ENCODE assay signal across 23 cellular contexts in genomic region chr11:133901999-133902398, GRCh38. TPM values are rescaled to one million over a fixed set of nuclear protein-coding genes. Genes with fewer than 3 reads are reported as not detected.
"Had no signal": no experiment of that assay in that cellular context is flagged by ENCODE, and none has a peak within 500 bp of the region (broad histone marks: within the 10 kb centered on the region; RNA-seq: fewer than 3 reads in every experiment).

No MANE protein-coding gene starts in this region.

- H3K4me3 Mint-ChIP-seq: activated B cell treated with CpG ODN at 0.5 μM for 24 hours; activated naive CD8-positive, alpha-beta T cell treated with anti-CD3 and anti-CD28 coated beads for 36 hours; activated T-helper 17 cell treated with anti-CD3 and anti-CD28 coated beads, Interleukin-2, amount 50 U/mL, for 72 hours; nephron had no signal

- DNase-seq: activated B cell treated with CpG ODN at 0.5 μM for 24 hours; activated CD4-positive, alpha-beta T cell treated with anti-CD3 and anti-CD28 coated beads, Interleukin-2, amount 50 U/mL, for 1 hour; activated naive CD4-positive, alpha-beta T cell; activated naive CD8-positive, alpha-beta T cell treated with anti-CD3 and anti-CD28 coated beads for 36 hours; activated T-cell treated with anti-CD3 and anti-CD28 coated beads for 4 hours; amniotic stem cell; foreskin fibroblast; mesendoderm; nucleus accumbens; retina; stimulated activated naive CD4-positive, alpha-beta T cell treated with Interleukin-2 at 50 U/mL for 16 hours; transverse colon had no signal

- H3K4me1 ChIP-seq: transverse colon had no signal

- ATAC-seq: activated T-helper 17 cell treated with anti-CD3 and anti-CD28 coated beads, Interleukin-2, amount 50 U/mL, for 72 hours had no signal

- H3K9me3 ChIP-seq: transverse colon had no signal

- H3K27me3 Mint-ChIP-seq: activated naive CD8-positive, alpha-beta T cell treated with anti-CD3 and anti-CD28 coated beads for 36 hours; activated T-helper 17 cell treated with anti-CD3 and anti-CD28 coated beads, Interleukin-2, amount 50 U/mL, for 72 hours had no signal

- H3K27me3 ChIP-seq: cardiac muscle cell, dorsolateral prefrontal cortex, hepatocyte, transverse colon had no signal

- H3K36me3 ChIP-seq: cardiac muscle cell, transverse colon had no signal

- H3K27ac Mint-ChIP-seq: activated B cell treated with CpG ODN at 0.5 μM for 24 hours; activated naive CD8-positive, alpha-beta T cell treated with anti-CD3 and anti-CD28 coated beads for 36 hours; activated T-helper 17 cell treated with anti-CD3 and anti-CD28 coated beads, Interleukin-2, amount 50 U/mL, for 72 hours; nephron had no signal

- H3K4me1 Mint-ChIP-seq: activated naive CD8-positive, alpha-beta T cell treated with anti-CD3 and anti-CD28 coated beads for 36 hours; nephron had no signal

- H3K4me3 ChIP-seq: cardiac muscle cell, dorsolateral prefrontal cortex, hepatocyte, transverse colon had no signal

- H3K27ac ChIP-seq: cardiac muscle cell, epithelial cell of prostate, hepatocyte, transverse colon had no signal

- H3K9me3 Mint-ChIP-seq: activated B cell treated with CpG ODN at 0.5 μM for 24 hours; activated naive CD8-positive, alpha-beta T cell treated with anti-CD3 and anti-CD28 coated beads for 36 hours; activated T-helper 17 cell treated with anti-CD3 and anti-CD28 coated beads, Interleukin-2, amount 50 U/mL, for 72 hours; nephron had no signal

RNA-seq across cellular contexts. Expression of gene IGSF9B, which starts 54.8 kb away (rescaled TPM):
- total RNA-seq: glomerular endothelial cell had no signal

RNA-seq across cellular contexts. Expression of gene SPATA19, which starts 56.7 kb away (rescaled TPM):
- total RNA-seq: activated B cell treated with CpG ODN at 0.5 μM for 24 hours; activated naive CD8-positive, alpha-beta T cell treated with anti-CD3 and anti-CD28 coated beads for 36 hours; activated T-helper 17 cell treated with anti-CD3 and anti-CD28 coated beads, Interleukin-2, amount 50 U/mL, for 72 hours; cardiac muscle cell; glomerular endothelial cell; hepatocyte; lower leg skin; skeletal muscle tissue; subcutaneous adipose tissue; T-helper 2 cell treated with Interferon-gamma antibody and Interleukin-4, amounts not matched to agents 100 ng/mL and 5 ng/mL, for 36 hours; transverse colon had no signal
- polyA plus RNA-seq: cardiac muscle cell, hepatocyte had no signal
